Comparison of ENCODE assay signal across 26 cellular contexts in the genomic region with DNA sequence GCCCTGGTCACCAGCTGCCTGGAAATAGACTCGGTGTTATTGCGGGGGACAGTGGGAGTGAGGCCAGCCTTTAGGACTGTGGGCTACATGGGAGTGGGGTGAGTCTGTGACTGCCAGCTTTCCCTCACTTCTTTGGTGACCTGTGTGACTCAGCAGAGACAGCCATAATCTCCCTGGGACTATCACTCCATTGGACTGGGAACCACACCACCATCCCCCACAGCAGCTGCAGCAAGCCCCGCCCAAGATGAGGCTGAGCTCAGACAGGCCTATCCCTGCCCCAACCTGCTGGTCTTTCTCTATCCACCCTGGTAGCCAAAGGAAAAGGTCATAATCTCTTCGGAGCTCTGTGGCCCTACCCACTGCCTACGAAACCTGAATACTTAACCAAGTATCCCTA.
"Had no signal": no experiment of that assay in that cellular context is flagged by ENCODE, and none has a peak within 500 bp of the region (broad histone marks: within the 10 kb centered on the region; RNA-seq: fewer than 3 reads in every experiment).

No MANE protein-coding gene starts in this region.

- ATAC-seq: activated CD4-positive, CD25-positive, alpha-beta regulatory T cell treated with anti-CD3 and anti-CD28 coated beads, Interleukin-2, amount 50 U/mL, for 24 hours; activated CD8-positive, alpha-beta memory T cell treated with anti-CD3 and anti-CD28 coated beads, Interleukin-2, amount 10 ng/mL, durations not matched to agents 7 days and 5 days; body of pancreas; gastroesophageal sphincter; natural killer cell treated with Interleukin-12 subunit alpha and Interleukin-12 subunit beta and Interleukin-15 and Interleukin-18, amount 100 ng/mL, for 72 hours; pancreas; right cardiac atrium; upper lobe of right lung had no signal

- H3K36me3 Mint-ChIP-seq: activated CD8-positive, alpha-beta memory T cell treated with anti-CD3 and anti-CD28 coated beads, Interleukin-2, amount 10 ng/mL, durations not matched to agents 7 days and 5 days; activated naive CD4-positive, alpha-beta T cell treated with anti-CD3 and anti-CD28 coated beads, Interleukin-2, amount 50 U/mL, for 24 hours had no signal

- H3K36me3 ChIP-seq: esophagus squamous epithelium, gastroesophageal sphincter, left ventricle myocardium inferior, neutrophil, pancreas, thyroid gland, upper lobe of right lung had no signal

- H3K4me3 ChIP-seq: body of pancreas, esophagus squamous epithelium, gastroesophageal sphincter, left ventricle myocardium inferior, pancreas, thyroid gland, upper lobe of right lung had no signal

- H3K4me3 Mint-ChIP-seq: activated CD4-positive, alpha-beta memory T cell treated with anti-CD3 and anti-CD28 coated beads, Interleukin-2, amount 10 ng/mL, durations not matched to agents 7 days and 5 days; activated CD4-positive, alpha-beta T cell treated with anti-CD3 and anti-CD28 coated beads, Interleukin-2, amount 10 ng/mL, durations not matched to agents 24 days and 14 days; activated CD8-positive, alpha-beta memory T cell treated with anti-CD3 and anti-CD28 coated beads, Interleukin-2, amount 10 ng/mL, durations not matched to agents 7 days and 5 days; activated naive CD4-positive, alpha-beta T cell treated with anti-CD3 and anti-CD28 coated beads, Interleukin-2, amount 50 U/mL, for 24 hours; activated T-helper 1 cell treated with anti-CD3 and anti-CD28 coated beads, Interleukin-12 subunit alpha, Interleukin-12 subunit beta, Interleukin-2, Interleukin-4 antibody, amounts not matched to agents 30 ng/mL and 10 ng/mL and 1 ng/mL, durations not matched to agents 14 hours and 24 hours and 36 hours; natural killer cell treated with Interleukin-12 subunit alpha and Interleukin-12 subunit beta and Interleukin-15 and Interleukin-18, amount 100 ng/mL, for 72 hours; stimulated activated naive CD8-positive, alpha-beta T cell treated with anti-CD3 and anti-CD28 coated beads, Interleukin-15, Interleukin-2, amounts not matched to agents 100 ng/mL and 50 ng/mL, for 24 hours had no signal

- H3K27me3 ChIP-seq: body of pancreas, esophagus squamous epithelium, gastroesophageal sphincter, neutrophil, pancreas, thyroid gland, upper lobe of right lung had no signal

- H3K4me1 Mint-ChIP-seq: activated CD4-positive, alpha-beta memory T cell treated with anti-CD3 and anti-CD28 coated beads, Interleukin-2, amount 10 ng/mL, durations not matched to agents 7 days and 5 days; activated CD4-positive, alpha-beta T cell treated with anti-CD3 and anti-CD28 coated beads, Interleukin-2, amount 10 ng/mL, durations not matched to agents 24 days and 14 days; activated CD8-positive, alpha-beta memory T cell treated with anti-CD3 and anti-CD28 coated beads, Interleukin-2, amount 10 ng/mL, durations not matched to agents 7 days and 5 days; activated naive CD4-positive, alpha-beta T cell treated with anti-CD3 and anti-CD28 coated beads, Interleukin-2, amount 50 U/mL, for 24 hours had no signal

- H3K27ac ChIP-seq: body of pancreas, esophagus squamous epithelium, gastroesophageal sphincter, left ventricle myocardium inferior, neutrophil, pancreas, thyroid gland, upper lobe of right lung had no signal

- H3K27me3 Mint-ChIP-seq: activated CD4-positive, alpha-beta memory T cell treated with anti-CD3 and anti-CD28 coated beads, Interleukin-2, amount 10 ng/mL, durations not matched to agents 7 days and 5 days; activated CD4-positive, alpha-beta T cell treated with anti-CD3 and anti-CD28 coated beads, Interleukin-2, amount 10 ng/mL, durations not matched to agents 24 days and 14 days; activated CD8-positive, alpha-beta memory T cell treated with anti-CD3 and anti-CD28 coated beads, Interleukin-2, amount 10 ng/mL, durations not matched to agents 7 days and 5 days; natural killer cell treated with Interleukin-12 subunit alpha and Interleukin-12 subunit beta and Interleukin-15 and Interleukin-18, amount 100 ng/mL, for 72 hours; stimulated activated naive CD8-positive, alpha-beta T cell treated with anti-CD3 and anti-CD28 coated beads, Interleukin-15, Interleukin-2, amounts not matched to agents 100 ng/mL and 50 ng/mL, for 24 hours had no signal

- DNase-seq: activated CD4-positive, alpha-beta memory T cell treated with anti-CD3 and anti-CD28 coated beads, Interleukin-2, amount 10 ng/mL, durations not matched to agents 7 days and 5 days; activated CD4-positive, alpha-beta T cell treated with anti-CD3 and anti-CD28 coated beads, Interleukin-2, amount 10 ng/mL, durations not matched to agents 24 days and 14 days; activated CD8-positive, alpha-beta memory T cell treated with anti-CD3 and anti-CD28 coated beads, Interleukin-2, amount 10 ng/mL, durations not matched to agents 7 days and 5 days; activated gamma-delta T cell; anterior cingulate cortex; body of pancreas; esophagus squamous epithelium; head of caudate nucleus; hypothalamus; left ventricle myocardium inferior; midbrain; pancreas; right cardiac atrium; stimulated activated CD4-positive, alpha-beta T cell treated with anti-CD3 and anti-CD28 coated beads, Interleukin-12 subunit alpha, Interleukin-12 subunit beta, amount 100 ng/mL, for 4 hours; stimulated activated CD4-positive, alpha-beta T cell treated with anti-CD3 and anti-CD28 coated beads, Interleukin-4, amount 100 ng/mL, for 4 hours; substantia nigra; T1000; thyroid gland; upper lobe of right lung had no signal

- H3K9me3 Mint-ChIP-seq: activated CD4-positive, alpha-beta T cell treated with anti-CD3 and anti-CD28 coated beads, Interleukin-2, amount 10 ng/mL, durations not matched to agents 24 days and 14 days had no signal

- H3K4me1 ChIP-seq: body of pancreas, esophagus squamous epithelium, gastroesophageal sphincter, left ventricle myocardium inferior, pancreas, thyroid gland, upper lobe of right lung had no signal

- H3K9me3 ChIP-seq: body of pancreas, neutrophil, pancreas, thyroid gland had no signal

- H3K27ac Mint-ChIP-seq: activated CD4-positive, alpha-beta memory T cell treated with anti-CD3 and anti-CD28 coated beads, Interleukin-2, amount 10 ng/mL, durations not matched to agents 7 days and 5 days; activated CD4-positive, alpha-beta T cell treated with anti-CD3 and anti-CD28 coated beads, Interleukin-2, amount 10 ng/mL, durations not matched to agents 24 days and 14 days; activated CD8-positive, alpha-beta memory T cell treated with anti-CD3 and anti-CD28 coated beads, Interleukin-2, amount 10 ng/mL, durations not matched to agents 7 days and 5 days; activated naive CD4-positive, alpha-beta T cell treated with anti-CD3 and anti-CD28 coated beads, Interleukin-2, amount 50 U/mL, for 24 hours; activated T-helper 1 cell treated with anti-CD3 and anti-CD28 coated beads, Interleukin-12 subunit alpha, Interleukin-12 subunit beta, Interleukin-2, Interleukin-4 antibody, amounts not matched to agents 30 ng/mL and 10 ng/mL and 1 ng/mL, durations not matched to agents 14 hours and 24 hours and 36 hours; natural killer cell treated with Interleukin-12 subunit alpha and Interleukin-12 subunit beta and Interleukin-15 and Interleukin-18, amount 100 ng/mL, for 72 hours; stimulated activated naive CD8-positive, alpha-beta T cell treated with anti-CD3 and anti-CD28 coated beads, Interleukin-15, Interleukin-2, amounts not matched to agents 100 ng/mL and 50 ng/mL, for 24 hours had no signal
